In genomic region chr11:111422494-111423249, GRCh38 we compare ENCODE assay signal across 8 cellular contexts.
DNase-seq lines count a peak whose midpoint lies in the region; ATAC-seq and TF ChIP-seq lines count a peak whose summit lies in the region.

No MANE protein-coding gene starts in this region.

- no peak for TF ChIP-seq EP300 in Ishikawa (IDR thresholded peaks at IDR 0.05; ENCODE audit: borderline replicate concordance)

- POLR2A ChIA-PET in RWPE1 (lab: Yijun Ruan, JAX; ENCODE audit: low non-redundant PET), result no interaction called here

- peak; percentile 95 for TF ChIP-seq RAD21 in Ishikawa (IDR thresholded peaks at IDR 0.05; ENCODE audit: low read depth)

- no peak for TF ChIP-seq CTCF in RWPE1 (conservative IDR thresholded peaks at IDR 0.05; ENCODE audit: low read depth)

- CTCF ChIA-PET in RWPE1 (lab: Yijun Ruan, JAX), result interaction anchor here (0.5 to 1.9 kb wide), 5 partner anchors 26 to 140 kb away, joined by 3 to 12 read pairs (median 3); partner anchors contain the start of gene POU2AF1

- ATAC-seq in GM21723 (IDR thresholded peaks at IDR 0.05; ENCODE audit: unreplicated experiment), result peak; percentile 82

- H3K27ac ChIP-seq in RWPE1, result no peak overlapping the region

- DNase-seq in GM03348 (ENCODE audit: low spot score) (peak; percentile 56), SHP77 treated with DMSO at 0.1 percent for 48 hours (lab: John Stamatoyannopoulos, UW) (peak; percentile 69), amniotic epithelial cell (ENCODE audit: low read depth) (peak; percentile 34), inferior parietal cortex (ENCODE audit: extremely low spot score) (peak; percentile 59), RWPE1 (ENCODE audit: low spot score) (no peak)
- peak; percentile 48 to 59 for DNase-seq in stimulated activated CD4-positive, alpha-beta T cell treated with anti-CD3 and anti-CD28 coated beads, Interleukin-4, amount 100 ng/mL, for 48 hours (ENCODE audit: low read depth in 2 of 2)

TF ChIP-seq in Ishikawa, 13 proteins besides CTCF, POLR2A, EP300 and RAD21:
- no peak for TF ChIP-seq CREB1 (IDR thresholded peaks at IDR 0.05; ENCODE audit: low read depth)
- TF ChIP-seq TEAD4 (IDR thresholded peaks at IDR 0.05), result no peak
- TF ChIP-seq TCF12 (IDR thresholded peaks at IDR 0.05; ENCODE audit: low read depth), result no peak
- no peak for TF ChIP-seq TAF1 (IDR thresholded peaks at IDR 0.05; ENCODE audit: low read depth)
- TF ChIP-seq, protein P1, sequence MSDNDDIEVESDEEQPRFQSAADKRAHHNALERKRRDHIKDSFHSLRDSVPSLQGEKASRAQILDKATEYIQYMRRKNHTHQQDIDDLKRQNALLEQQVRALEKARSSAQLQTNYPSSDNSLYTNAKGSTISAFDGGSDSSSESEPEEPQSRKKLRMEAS (IDR thresholded peaks at IDR 0.05), result no peak
- no peak for TF ChIP-seq FOXM1 (IDR thresholded peaks at IDR 0.05; ENCODE audit: borderline replicate concordance, low read depth)
- TF ChIP-seq USF1 (IDR thresholded peaks at IDR 0.05), result no peak
- no peak for TF ChIP-seq EGR1 (IDR thresholded peaks at IDR 0.05)
- no peak for TF ChIP-seq YY1 (IDR thresholded peaks at IDR 0.05; ENCODE audit: low read depth)
- no peak for TF ChIP-seq REST (IDR thresholded peaks at IDR 0.05; ENCODE audit: low read depth)
- no peak for TF ChIP-seq ZBTB7A (IDR thresholded peaks at IDR 0.05; ENCODE audit: low read depth)
- no peak for TF ChIP-seq NFIC (IDR thresholded peaks at IDR 0.05)
- TF ChIP-seq CEBPB (IDR thresholded peaks at IDR 0.05), result no peak
